1 cellular context compared by ENCODE assay signal in genomic region chr5:159504857-159505304, GRCh38.
TF ChIP-seq lines count a peak whose summit lies in the region.

No MANE protein-coding gene starts in this region.

TF ChIP-seq in WTC11, 78 proteins besides CTCF, POLR2A, EP300 and RAD21 (continued from another document):
- no peak for TF ChIP-seq HMGA2 (CRISPR knock-in tag; IDR thresholded peaks at IDR 0.05)
- TF ChIP-seq E2F5 (CRISPR knock-in tag; IDR thresholded peaks at IDR 0.05), result no peak
- TF ChIP-seq AFF4 (CRISPR knock-in tag; IDR thresholded peaks at IDR 0.05; ENCODE audit: borderline replicate concordance), result no peak
- TF ChIP-seq KAT7 (CRISPR knock-in tag; IDR thresholded peaks at IDR 0.05; ENCODE audit: borderline replicate concordance), result no peak
- TF ChIP-seq RELA (CRISPR knock-in tag; IDR thresholded peaks at IDR 0.05; ENCODE audit: borderline replicate concordance), result no peak
- TF ChIP-seq CREB1 (CRISPR knock-in tag; IDR thresholded peaks at IDR 0.05), result no peak
- no peak for TF ChIP-seq AR (CRISPR knock-in tag; IDR thresholded peaks at IDR 0.05)
- TF ChIP-seq TEAD1 (CRISPR knock-in tag; IDR thresholded peaks at IDR 0.05), result no peak
- no peak for TF ChIP-seq ZNF671 (CRISPR knock-in tag; IDR thresholded peaks at IDR 0.05)
- TF ChIP-seq SP1 (CRISPR knock-in tag; conservative IDR thresholded peaks at IDR 0.05), result no peak
- TF ChIP-seq ATF1 (CRISPR knock-in tag; IDR thresholded peaks at IDR 0.05), result no peak
